22 cellular contexts compared by ENCODE assay signal in the genomic region with DNA sequence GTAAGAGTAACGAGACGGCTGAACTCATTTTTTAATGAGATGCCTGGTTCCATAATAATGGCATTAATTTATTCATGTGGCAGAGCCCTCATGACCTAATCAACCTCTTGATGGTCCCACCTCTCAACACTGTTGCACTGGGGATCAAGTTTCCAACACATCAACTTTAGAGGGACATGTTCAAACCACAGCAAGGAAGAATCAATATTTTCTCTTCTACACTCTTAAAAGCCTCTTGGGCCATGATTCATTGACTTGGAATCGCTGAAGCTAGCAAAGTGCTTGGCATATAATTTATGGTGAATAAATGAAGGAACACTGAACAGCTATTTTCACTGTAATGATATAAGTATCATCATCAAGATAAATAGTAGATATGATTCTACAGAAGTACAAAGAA.
"Had no signal": no experiment of that assay in that cellular context is flagged by ENCODE, and none has a peak within 500 bp of the region (broad histone marks: within the 10 kb centered on the region; RNA-seq: fewer than 3 reads in every experiment).

No MANE protein-coding gene starts in this region.

- DNase-seq: activated CD4-positive, alpha-beta T cell treated with anti-CD3 and anti-CD28 coated beads for 4 hours; activated CD4-positive, alpha-beta T cell treated with anti-CD3 and anti-CD28 coated beads, Interleukin-2, amount 50 U/mL, for 48 hours; activated CD4-positive, CD25-positive, alpha-beta regulatory T cell; activated CD8-positive, alpha-beta memory T cell treated with anti-CD3 and anti-CD28 coated beads, Interleukin-2, amount 50 U/mL, for 48 hours; activated naive CD4-positive, alpha-beta T cell; activated T-cell treated with anti-CD3 and anti-CD28 coated beads, Interleukin-2, amount 50 U/mL, for 4 hours; adrenal gland; body of pancreas; effector CD8-positive, alpha-beta T cell; gastrocnemius medialis; hypothalamus; midbrain; ovary; spleen; stimulated activated CD4-positive, alpha-beta T cell treated with anti-CD3 and anti-CD28 coated beads, Interleukin-4, amount 100 ng/mL, for 24 hours; stimulated activated naive CD8-positive, alpha-beta T cell treated with anti-CD3 and anti-CD28 coated beads, Interleukin-15, Interleukin-2, amounts not matched to agents 100 U/mL and 50 U/mL, for 24 hours; substantia nigra; T-helper 9 cell; thyroid gland had no signal

- H3K9me3 ChIP-seq: adrenal gland, body of pancreas, gastrocnemius medialis, ovary, prostate gland, spleen, thyroid gland had no signal

- H3K27ac ChIP-seq: adrenal gland, body of pancreas, ovary, prostate gland, spleen had no signal

- H3K4me3 ChIP-seq: adrenal gland, body of pancreas, gastrocnemius medialis, ovary, prostate gland, spleen, thyroid gland had no signal

- H3K36me3 ChIP-seq: adrenal gland, gastrocnemius medialis, ovary, prostate gland, spleen, thyroid gland had no signal

- H3K4me1 ChIP-seq: adrenal gland, body of pancreas, prostate gland, spleen had no signal

- H3K27me3 ChIP-seq: adrenal gland, body of pancreas, gastrocnemius medialis, ovary, thyroid gland had no signal

- ATAC-seq: activated T-cell treated with anti-CD3 and anti-CD28 coated beads, Interleukin-2, amount 50 U/mL, for 4 hours; body of pancreas; esophagus mucosa; gastrocnemius medialis; natural killer cell treated with Interleukin-12 subunit alpha and Interleukin-12 subunit beta and Interleukin-15 and Interleukin-18, amount 100 ng/mL, for 72 hours; stimulated activated naive CD8-positive, alpha-beta T cell treated with anti-CD3 and anti-CD28 coated beads, Interleukin-15, Interleukin-2, amounts not matched to agents 100 U/mL and 50 U/mL, for 24 hours had no signal
